In the genomic region with DNA sequence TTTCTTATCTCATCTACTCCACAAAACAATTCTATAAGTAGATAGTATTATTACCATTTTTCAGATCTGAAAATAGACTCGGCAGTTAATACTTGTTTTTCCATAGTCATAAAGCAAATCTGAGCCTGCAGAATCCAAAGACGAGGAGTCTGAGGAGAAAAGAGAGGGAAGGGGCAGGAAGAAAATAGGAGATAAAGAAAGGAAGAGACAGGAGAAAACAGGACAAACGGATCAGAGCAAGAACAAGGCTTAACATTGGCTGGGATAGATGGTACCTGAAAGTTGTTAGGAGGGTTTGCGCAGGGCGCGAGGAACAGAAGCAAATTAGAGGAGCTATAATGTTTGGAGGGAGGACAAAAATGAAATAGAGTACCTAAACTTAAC, we compare ENCODE assay signal across 8 cellular contexts. TPM values are rescaled to one million over a fixed set of nuclear protein-coding genes. Genes with fewer than 3 reads are reported as not detected.
DNase-seq lines count a peak whose midpoint lies in the region; ATAC-seq and TF ChIP-seq lines count a peak whose summit lies in the region.

No MANE protein-coding gene starts in this region.

- no peaks in the 10 kb centered on the region for H3K9me3 ChIP-seq in Peyer's patch
- no peaks in the 10 kb centered on the region for H3K9me3 ChIP-seq in esophagus muscularis mucosa
- H3K9me3 ChIP-seq in prostate gland = no peaks in the 10 kb centered on the region

- H3K4me1 ChIP-seq in Peyer's patch (peaks cover 0 to 19% (median 5%) of the 10 kb centered on the region in 4 donors), esophagus muscularis mucosa (peaks cover 16 to 20% (median 16%) of the 10 kb centered on the region in 4 donors), prostate gland (replicated peaks) (no peaks in the 10 kb centered on the region)

- TF ChIP-seq CTCF in Peyer's patch (IDR thresholded peaks at IDR 0.05) = no peak
- TF ChIP-seq CTCF in esophagus muscularis mucosa (IDR thresholded peaks at IDR 0.05) = no peak
- TF ChIP-seq CTCF in prostate gland (IDR thresholded peaks at IDR 0.05) = no peak

- no peaks in the 10 kb centered on the region for H3K27me3 ChIP-seq in Peyer's patch
- H3K27me3 ChIP-seq in esophagus muscularis mucosa = peaks cover 0 to 7% (median 0%) of the 10 kb centered on the region in 4 donors
- H3K27me3 ChIP-seq in prostate gland (replicated peaks; ENCODE audit: insufficient read depth) = no peaks in the 10 kb centered on the region

- TF ChIP-seq POLR2A in Peyer's patch (IDR thresholded peaks at IDR 0.05) (no peak), esophagus muscularis mucosa (IDR thresholded peaks at IDR 0.05; ENCODE audit: low read depth) (no peak), prostate gland (IDR thresholded peaks at IDR 0.05) (no peak)

- H3K4me3 ChIP-seq in GM08714 (ENCODE audit: low read length) (peak overlapping the region; percentile 82), Peyer's patch (peak overlapping the region; percentile 75 to 98 (median 92)), esophagus muscularis mucosa (peak overlapping the region; percentile 90 to 98 (median 92)), prostate gland (peak overlapping the region; percentile 75 to 81)

- DNase-seq in Peyer's patch = no peak
- no peak for DNase-seq in esophagus muscularis mucosa (ENCODE audit: extremely low spot score)
- DNase-seq in prostate gland (ENCODE audit: low spot score) = no peak
- no peak for DNase-seq in stimulated activated CD4-positive, alpha-beta T cell treated with anti-CD3 and anti-CD28 coated beads, Interleukin-2, amount 100 ng/mL, for 48 hours
- no peak for DNase-seq in posterior cingulate gyrus
- no peak for DNase-seq in NOMO-1 treated with dmso at 0.1 percent for 144 hours (lab: John Stamatoyannopoulos, UW; ENCODE audit: unreplicated experiment)

- H3K36me3 ChIP-seq in Peyer's patch (no peaks in the 10 kb centered on the region), esophagus muscularis mucosa (peaks cover 0 to 13% (median 3%) of the 10 kb centered on the region in 4 donors), prostate gland (no peaks in the 10 kb centered on the region)

- H3K27ac ChIP-seq in Peyer's patch (peak overlapping the region; percentile 85 to 90 (median 88)), esophagus muscularis mucosa (replicated peaks in 1 of 4) (peak overlapping the region; percentile 84 to 92 (median 88)), prostate gland (peak overlapping the region; percentile 79 to 80)

- TF ChIP-seq EP300 in esophagus muscularis mucosa (IDR thresholded peaks at IDR 0.05) = no peak

- WGBS in esophagus muscularis mucosa = 38% methylated on average over 6 of the region's 6 CpGs
- WGBS in prostate gland = 28% methylated on average over 6 of the region's 6 CpGs

- intact Hi-C loops in esophagus muscularis mucosa (cut with DNase I) (no loop called here), prostate gland (cut with DNase I) (no loop called here), posterior cingulate gyrus (cut with DNase I) (no loop called here)

- ATAC-seq in HG03521 (IDR thresholded peaks at IDR 0.05; ENCODE audit: unreplicated experiment) = no peak

RNA-seq across cellular contexts. Expression of a gene that starts 0.6 kb away (rescaled TPM):
- total RNA-seq in Peyer's patch = 10 to 100 TPM in 1 of 4 donors, 1 to 10 TPM in 3; 6.0 to 14.0 (median 6.4) TPM
- 10 to 100 TPM; 17.6 to 30.3 (median 25.4) TPM for total RNA-seq in esophagus muscularis mucosa
- total RNA-seq in prostate gland = 10 to 100 TPM; 18.7 to 35.9 TPM

RNA-seq across cellular contexts. Expression of a gene that starts 10.5 kb away (rescaled TPM):
- total RNA-seq in Peyer's patch (10 to 100 TPM; 25.6 to 39.1 (median 28.9) TPM), esophagus muscularis mucosa (10 to 100 TPM; 56.5 to 66.2 (median 59.0) TPM), prostate gland (10 to 100 TPM; 54.9 to 96.9 TPM)

RNA-seq across cellular contexts. Expression of a gene that starts 36.0 kb away (rescaled TPM):
- total RNA-seq in Peyer's patch (1 to 10 TPM in 3 of 4 donors, under 1 TPM in 1; 0.35 to 5.8 (median 2.9) TPM), esophagus muscularis mucosa (1 to 10 TPM; 2.1 to 4.6 (median 2.6) TPM), prostate gland (10 to 100 TPM in 1 of 2 donors, 1 to 10 TPM in 1; 3.9 to 64.5 TPM)
